ENCODE assay signal across 26 cellular contexts in genomic region chr6:47772993-47773392, GRCh38.
"Had no signal": no experiment of that assay in that cellular context is flagged by ENCODE, and none has a peak within 500 bp of the region (broad histone marks: within the 10 kb centered on the region; RNA-seq: fewer than 3 reads in every experiment).

No MANE protein-coding gene starts in this region.

- H3K9me3 Mint-ChIP-seq: immature natural killer cell; naive thymus-derived CD8-positive, alpha-beta T cell; nephron progenitor cell; stimulated activated effector memory CD8-positive, alpha-beta T cell treated with anti-CD3 and anti-CD28 coated beads, Interleukin-12 subunit alpha, Interleukin-12 subunit beta, amount 100 ng/mL, for 72 hours; stimulated activated naive CD8-positive, alpha-beta T cell treated with anti-CD3 and anti-CD28 coated beads, Interleukin-15, Interleukin-2, amounts not matched to agents 100 ng/mL and 50 ng/mL, for 24 hours had no signal

- DNase-seq: hypothalamus; immature natural killer cell; kidney; left colon; left lung; lower lobe of right lung; mammary epithelial cell; mesenchymal stem cell; naive thymus-derived CD8-positive, alpha-beta T cell; nephron progenitor cell; nucleus accumbens; pancreas; posterior cingulate gyrus; right cardiac atrium; stimulated activated CD4-positive, alpha-beta T cell treated with anti-CD3 and anti-CD28 coated beads, Interleukin-4, amount 100 ng/mL, for 24 hours; stimulated activated naive CD4-positive, alpha-beta T cell; tibial artery; trophoblast cell; upper lobe of right lung had no signal

- H3K27ac Mint-ChIP-seq: immature natural killer cell; naive thymus-derived CD8-positive, alpha-beta T cell; nephron progenitor cell; stimulated activated effector memory CD8-positive, alpha-beta T cell treated with anti-CD3 and anti-CD28 coated beads, Interleukin-12 subunit alpha, Interleukin-12 subunit beta, amount 100 ng/mL, for 72 hours; stimulated activated naive CD8-positive, alpha-beta T cell treated with anti-CD3 and anti-CD28 coated beads, Interleukin-15, Interleukin-2, amounts not matched to agents 100 ng/mL and 50 ng/mL, for 24 hours had no signal

- H3K36me3 ChIP-seq: left lung, lower lobe of right lung, pancreas, prostate gland, suprapubic skin, thoracic aorta, tibial artery, upper lobe of right lung had no signal

- ATAC-seq: left colon; left lung; lower lobe of right lung; naive thymus-derived CD8-positive, alpha-beta T cell; pancreas; right cardiac atrium; sciatic nerve; stimulated activated effector memory CD8-positive, alpha-beta T cell treated with anti-CD3 and anti-CD28 coated beads, Interleukin-12 subunit alpha, Interleukin-12 subunit beta, amount 100 ng/mL, for 72 hours; upper lobe of right lung had no signal

- H3K4me3 Mint-ChIP-seq: immature natural killer cell; naive thymus-derived CD8-positive, alpha-beta T cell; nephron progenitor cell; stimulated activated effector memory CD8-positive, alpha-beta T cell treated with anti-CD3 and anti-CD28 coated beads, Interleukin-12 subunit alpha, Interleukin-12 subunit beta, amount 100 ng/mL, for 72 hours; stimulated activated naive CD8-positive, alpha-beta T cell treated with anti-CD3 and anti-CD28 coated beads, Interleukin-15, Interleukin-2, amounts not matched to agents 100 ng/mL and 50 ng/mL, for 24 hours had no signal

- H3K4me3 ChIP-seq: left lung, lower lobe of right lung, pancreas, prostate gland, skin epidermis, suprapubic skin, thoracic aorta, tibial artery, upper lobe of right lung had no signal

- H3K9me3 ChIP-seq: left lung, lower lobe of right lung, pancreas, prostate gland, suprapubic skin, thoracic aorta, tibial artery, upper lobe of right lung had no signal

- H3K4me1 Mint-ChIP-seq: immature natural killer cell; naive thymus-derived CD8-positive, alpha-beta T cell; stimulated activated effector memory CD8-positive, alpha-beta T cell treated with anti-CD3 and anti-CD28 coated beads, Interleukin-12 subunit alpha, Interleukin-12 subunit beta, amount 100 ng/mL, for 72 hours had no signal

- H3K4me1 ChIP-seq: left lung, lower lobe of right lung, pancreas, prostate gland, suprapubic skin, tibial artery, upper lobe of right lung had no signal

- H3K36me3 Mint-ChIP-seq: immature natural killer cell; naive thymus-derived CD8-positive, alpha-beta T cell; stimulated activated effector memory CD8-positive, alpha-beta T cell treated with anti-CD3 and anti-CD28 coated beads, Interleukin-12 subunit alpha, Interleukin-12 subunit beta, amount 100 ng/mL, for 72 hours had no signal

- H3K27ac ChIP-seq: left lung, lower lobe of right lung, pancreas, prostate gland, skin epidermis, suprapubic skin, thoracic aorta, tibial artery, upper lobe of right lung had no signal
